Comparison of ENCODE assay signal across 1 cellular context in the genomic region with DNA sequence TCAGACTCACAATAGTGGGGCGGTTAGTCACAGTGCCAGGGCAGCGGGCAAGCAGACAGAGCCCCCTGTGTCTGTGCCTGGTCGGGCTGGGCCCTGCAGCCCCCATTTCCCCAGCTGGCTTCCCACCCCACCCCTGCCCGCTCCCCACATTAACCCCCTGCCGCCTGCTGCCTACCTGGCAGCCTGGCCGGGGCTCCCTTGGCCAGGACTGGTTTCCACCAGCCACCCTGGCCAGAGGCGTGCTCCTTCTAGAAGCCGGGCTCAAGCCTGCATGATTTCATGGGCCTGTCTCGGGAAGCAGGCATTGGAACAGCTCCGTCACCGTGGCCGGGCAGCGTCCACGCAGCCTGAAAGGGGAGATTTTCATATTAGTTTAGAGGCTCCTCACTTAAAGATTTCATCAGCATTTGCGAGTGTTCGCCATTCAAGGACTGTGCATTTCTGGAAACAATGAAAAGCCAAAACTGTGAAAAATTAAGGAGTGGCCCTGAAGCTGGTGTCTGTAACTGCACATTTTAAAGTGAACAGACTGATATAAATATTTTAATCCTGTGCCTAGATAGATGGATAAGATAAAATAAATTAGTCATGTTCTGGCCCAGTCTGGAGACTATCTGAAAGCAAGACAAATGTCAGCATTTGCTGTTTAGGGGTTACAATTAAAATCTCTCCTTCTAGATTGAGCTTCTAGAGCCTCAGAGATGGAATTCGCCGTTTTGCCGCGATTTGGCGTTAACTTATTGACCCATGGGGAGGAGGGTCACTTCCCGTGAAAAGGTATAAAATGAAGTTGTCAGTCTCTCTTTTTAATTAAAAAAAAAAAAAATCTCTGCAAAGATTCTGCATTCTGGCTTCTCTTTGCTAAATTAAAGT.
A peak's percentile ranks its signal among the peaks of the same experiment; 100 is the strongest.
TF ChIP-seq lines count a peak whose summit lies in the region.

No MANE protein-coding gene starts in this region.

TF ChIP-seq in SK-N-SH treated with all-trans-retinoic acid at 6 μM for 48 hours, 23 proteins besides CTCF, POLR2A, EP300 and RAD21 (continued from another document):
- TF ChIP-seq ARNTL (CRISPR knock-in tag; IDR thresholded peaks at IDR 0.05; ENCODE audit: borderline replicate concordance, low read depth) (no peak), TCF4 (CRISPR knock-in tag; IDR thresholded peaks at IDR 0.05; ENCODE audit: borderline replicate concordance) (peak; percentile 66; the same call in 1 of the 2 replicates), OSR1 (CRISPR knock-in tag; IDR thresholded peaks at IDR 0.05) (no peak), POU6F1 (CRISPR knock-in tag; IDR thresholded peaks at IDR 0.05; ENCODE audit: borderline replicate concordance, low read depth) (no peak)
